Comparison of ENCODE assay signal across 8 cellular contexts in genomic region chr16:71883849-71884638, GRCh38. TPM values are rescaled to one million over a fixed set of nuclear protein-coding genes. Genes with fewer than 3 reads are reported as not detected.
DNase-seq lines count a peak whose midpoint lies in the region; ATAC-seq and TF ChIP-seq lines count a peak whose summit lies in the region.

ZNF821 (minus strand) TSS chr16:71884182; CDS start chr16:71879946, 4,236 bp downstream.

- no peak for TF ChIP-seq EP300 in Ishikawa (IDR thresholded peaks at IDR 0.05; ENCODE audit: borderline replicate concordance)

- TF ChIP-seq CTCF in RWPE1 (conservative IDR thresholded peaks at IDR 0.05; ENCODE audit: low read depth): peak; percentile 40
- TF ChIP-seq CTCF in foreskin fibroblast (IDR thresholded peaks at IDR 0.05; ENCODE audit: low read depth, low read length): peak; percentile 31
- TF ChIP-seq CTCF in neural crest cell (conservative IDR thresholded peaks at IDR 0.05): no peak

- H3K4me3 Mint-ChIP-seq in neural crest cell: peak within 1 kb of the TSS; percentile 96

- H3K4me3 ChIP-seq in foreskin fibroblast (ENCODE audit: low read depth in 1 of 2, low read length in 2 of 2): peak within 1 kb of the TSS; percentile 70 to 84

- ATAC-seq in GM21447 (IDR thresholded peaks at IDR 0.05; ENCODE audit: unreplicated experiment): peak; percentile 53

- peak within 1 kb of the TSS; percentile 95 for H3K27ac Mint-ChIP-seq in neural crest cell (ENCODE audit: unreplicated experiment)

- peak; percentile 95 for DNase-seq in DMS 273 (lab: John Stamatoyannopoulos, UW; ENCODE audit: unreplicated experiment)
- DNase-seq in RWPE1 (ENCODE audit: low spot score): peak; percentile 79
- peak; percentile 67 for DNase-seq in activated gamma-delta T cell treated with Interleukin-2 at 50 U/mL for 16 hours
- DNase-seq in foreskin fibroblast: peak; percentile 60 to 87
- peak; percentile 84 for DNase-seq in neural crest cell (ENCODE audit: low read depth, low spot score)
- DNase-seq in substantia nigra (lab: John Stamatoyannopoulos, UW): peak in 45 of 49 donors; percentile 29 to 88 (median 61)

- CTCF ChIA-PET in RWPE1 (lab: Yijun Ruan, JAX): interaction anchor here (0.6 to 2.4 kb wide), 5 partner anchors 10 to 77 kb away, joined by 3 to 23 read pairs (median 6); partner anchors contain the start of genes AP1G1, ATXN1L and IST1

- H3K27me3 Mint-ChIP-seq in neural crest cell (ENCODE audit: low read depth): no peaks in the 10 kb centered on the region

- no peaks in the 10 kb centered on the region for H3K36me3 Mint-ChIP-seq in neural crest cell (ENCODE audit: low read depth)

- H3K9me3 Mint-ChIP-seq in neural crest cell: no peaks in the 10 kb centered on the region

- no peak for TF ChIP-seq RAD21 in Ishikawa (IDR thresholded peaks at IDR 0.05; ENCODE audit: low read depth)

- peak within 1 kb of the TSS; percentile 82 for H3K27ac ChIP-seq in RWPE1
- peak within 1 kb of the TSS; percentile 82 for H3K27ac ChIP-seq in substantia nigra (ENCODE audit: low read depth, low read length, poor library complexity, severe bottlenecking)

- POLR2A ChIA-PET in RWPE1 (lab: Yijun Ruan, JAX; ENCODE audit: low non-redundant PET): no interaction called here

- peaks cover 28% of the 10 kb centered on the region for H3K4me1 Mint-ChIP-seq in neural crest cell

TF ChIP-seq in Ishikawa, 13 proteins besides CTCF, POLR2A, EP300 and RAD21:
- TF ChIP-seq ZBTB7A (IDR thresholded peaks at IDR 0.05; ENCODE audit: low read depth) (peak; percentile 87), NFIC (IDR thresholded peaks at IDR 0.05) (no peak; the same call in 1 of the 2 replicates), CEBPB (IDR thresholded peaks at IDR 0.05) (no peak), YY1 (IDR thresholded peaks at IDR 0.05; ENCODE audit: low read depth) (peak; percentile 80), TAF1 (IDR thresholded peaks at IDR 0.05; ENCODE audit: low read depth) (no peak), EGR1 (IDR thresholded peaks at IDR 0.05) (no peak), CREB1 (IDR thresholded peaks at IDR 0.05; ENCODE audit: low read depth) (no peak), TCF12 (IDR thresholded peaks at IDR 0.05; ENCODE audit: low read depth) (no peak), USF1 (IDR thresholded peaks at IDR 0.05) (no peak)
- TF ChIP-seq, protein P1, sequence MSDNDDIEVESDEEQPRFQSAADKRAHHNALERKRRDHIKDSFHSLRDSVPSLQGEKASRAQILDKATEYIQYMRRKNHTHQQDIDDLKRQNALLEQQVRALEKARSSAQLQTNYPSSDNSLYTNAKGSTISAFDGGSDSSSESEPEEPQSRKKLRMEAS (IDR thresholded peaks at IDR 0.05): peak; percentile 61; the same call in 1 of the 2 replicates

RNA-seq across cellular contexts. Expression of gene ZNF821, which starts in this region (rescaled TPM):
- total RNA-seq in neural crest cell: 28.8 and 30.2 TPM in 2 replicates

Comparison
In these comparisons a context has a peak if more than half of its experiments do, and no peak if none do; other contexts are left out.
1. Peak in every context shown above with its lines: DNase-seq, ATAC-seq, H3K4me3 ChIP-seq and H3K27ac ChIP-seq.